In genomic region chr17:10050597-10051101, GRCh38 we compare ENCODE assay signal across 10 cellular contexts.
DNase-seq lines count a peak whose midpoint lies in the region; ATAC-seq and TF ChIP-seq lines count a peak whose summit lies in the region.
"Had no signal": no experiment of that assay in that cellular context is flagged by ENCODE, and none has a peak within 500 bp of the region (broad histone marks: within the 10 kb centered on the region; RNA-seq: fewer than 3 reads in every experiment).

No MANE protein-coding gene starts in this region.

- no peak for TF ChIP-seq CTCF in CD4-positive, alpha-beta T cell (IDR thresholded peaks at IDR 0.05)
- TF ChIP-seq CTCF in Calu3 (IDR thresholded peaks at IDR 0.05; ENCODE audit: unreplicated experiment), result no peak

- ATAC-seq in GM19023 (IDR thresholded peaks at IDR 0.05; ENCODE audit: unreplicated experiment), result peak; percentile 52
- peak; percentile 42 for ATAC-seq in HG03280 (IDR thresholded peaks at IDR 0.05; ENCODE audit: unreplicated experiment)
- peak; percentile 55 for ATAC-seq in effector memory CD8-positive, alpha-beta T cell (replicated peaks)
- no peak for ATAC-seq in stimulated activated memory B cell treated with anti-CD40 and anti-IgM and Interleukin-4, amounts not matched to agents 10 μg/mL and 1 μg/mL and 100 μg/mL, for 72 hours
- ATAC-seq in CD4-positive, alpha-beta T cell (ENCODE audit: poor library complexity), result no peak
- no peak for ATAC-seq in SK-N-SH treated with all-trans-retinoic acid at 6 μM for 48 hours

- H3K27me3 Mint-ChIP-seq in effector memory CD8-positive, alpha-beta T cell, result no peaks in the 10 kb centered on the region
- peaks cover 24% of the 10 kb centered on the region for H3K27me3 Mint-ChIP-seq in stimulated activated memory B cell treated with anti-CD40 and anti-IgM and Interleukin-4, amounts not matched to agents 10 μg/mL and 1 μg/mL and 100 μg/mL, for 72 hours
- H3K27me3 Mint-ChIP-seq in CD4-positive, alpha-beta T cell, result no peaks in the 10 kb centered on the region
- H3K27me3 Mint-ChIP-seq in Calu3 (ENCODE audit: unreplicated experiment), result peaks cover 15% of the 10 kb centered on the region

- H3K4me3 Mint-ChIP-seq in effector memory CD8-positive, alpha-beta T cell, result peak overlapping the region; percentile 49 to 56
- H3K4me3 Mint-ChIP-seq in stimulated activated memory B cell treated with anti-CD40 and anti-IgM and Interleukin-4, amounts not matched to agents 10 μg/mL and 1 μg/mL and 100 μg/mL, for 72 hours, result no peak overlapping the region
- H3K4me3 Mint-ChIP-seq in CD4-positive, alpha-beta T cell, result no peak overlapping the region
- no peak overlapping the region for H3K4me3 Mint-ChIP-seq in Calu3 (ENCODE audit: low read depth, unreplicated experiment)
- H3K4me3 Mint-ChIP-seq: T-helper 2 cell treated with Interferon-gamma antibody and Interleukin-4, amounts not matched to agents 5 μg/mL and 100 μg/mL, for 36 hours had no signal

- no peak for DNase-seq in effector memory CD8-positive, alpha-beta T cell
- DNase-seq in CD4-positive, alpha-beta T cell, result no peak
- DNase-seq in Ammon's horn (ENCODE audit: low spot score), result no peak
- no peak for DNase-seq in Calu3
- DNase-seq: H7 had no signal

- H3K4me1 Mint-ChIP-seq in effector memory CD8-positive, alpha-beta T cell (ENCODE audit: low read depth in 2 of 2), result peaks cover 48 to 50% of the 10 kb centered on the region in 2 donors
- H3K4me1 Mint-ChIP-seq in stimulated activated memory B cell treated with anti-CD40 and anti-IgM and Interleukin-4, amounts not matched to agents 10 μg/mL and 1 μg/mL and 100 μg/mL, for 72 hours, result peaks cover 32% of the 10 kb centered on the region
- peaks cover 7% of the 10 kb centered on the region for H3K4me1 Mint-ChIP-seq in CD4-positive, alpha-beta T cell (ENCODE audit: low read depth)
- H3K4me1 Mint-ChIP-seq in Calu3 (ENCODE audit: low read depth, unreplicated experiment), result no peaks in the 10 kb centered on the region

- BruUV-seq in Calu3 (replicated peaks; lab: Mats Ljungman, UMichigan), result no TSS peak

- H3K36me3 Mint-ChIP-seq in effector memory CD8-positive, alpha-beta T cell (ENCODE audit: insufficient read depth), result peaks cover 12% of the 10 kb centered on the region
- H3K36me3 Mint-ChIP-seq in stimulated activated memory B cell treated with anti-CD40 and anti-IgM and Interleukin-4, amounts not matched to agents 10 μg/mL and 1 μg/mL and 100 μg/mL, for 72 hours, result no peaks in the 10 kb centered on the region
- no peaks in the 10 kb centered on the region for H3K36me3 Mint-ChIP-seq in CD4-positive, alpha-beta T cell (ENCODE audit: low read depth)
- no peaks in the 10 kb centered on the region for H3K36me3 Mint-ChIP-seq in Calu3 (ENCODE audit: insufficient read depth, unreplicated experiment)

- no peaks in the 10 kb centered on the region for H3K27me3 ChIP-seq in CD4-positive, alpha-beta T cell (ENCODE audit: control insufficient read depth, insufficient read depth, low read length)

- H3K27ac ChIP-seq in CD4-positive, alpha-beta T cell (ENCODE audit: low read depth, low read length), result no peak overlapping the region

- intact Hi-C loops in CD4-positive, alpha-beta T cell (cut with DNase I, micrococcal nuclease), result loop anchor here in 1 of 2 experiments (10.0 kb wide), 1 partner anchor 64 kb away; no protein-coding TSS in a partner anchor
- intact Hi-C loops in Calu3 (cut with micrococcal nuclease; ENCODE audit: unreplicated experiment), result no loop called here

- no peaks in the 10 kb centered on the region for H3K9me3 Mint-ChIP-seq in effector memory CD8-positive, alpha-beta T cell
- no peaks in the 10 kb centered on the region for H3K9me3 Mint-ChIP-seq in stimulated activated memory B cell treated with anti-CD40 and anti-IgM and Interleukin-4, amounts not matched to agents 10 μg/mL and 1 μg/mL and 100 μg/mL, for 72 hours
- no peaks in the 10 kb centered on the region for H3K9me3 Mint-ChIP-seq in CD4-positive, alpha-beta T cell
- H3K9me3 Mint-ChIP-seq in Calu3 (ENCODE audit: low read depth, unreplicated experiment), result no peaks in the 10 kb centered on the region
- H3K9me3 Mint-ChIP-seq: T-helper 2 cell treated with Interferon-gamma antibody and Interleukin-4, amounts not matched to agents 5 μg/mL and 100 μg/mL, for 36 hours had no signal

- POLR2A ChIA-PET in CD4-positive, alpha-beta T cell (lab: Charles Lee), result no interaction called here

- CTCF ChIA-PET in CD4-positive, alpha-beta T cell (lab: Charles Lee), result no interaction called here
- CTCF ChIA-PET in Calu3 (lab: Charles Lee), result no interaction called here

- H3K9me3 ChIP-seq in CD4-positive, alpha-beta T cell (ENCODE audit: control insufficient read depth, low read length), result no peaks in the 10 kb centered on the region

- peak overlapping the region; percentile 82 to 89 for H3K27ac Mint-ChIP-seq in effector memory CD8-positive, alpha-beta T cell
- peak overlapping the region; percentile 23 for H3K27ac Mint-ChIP-seq in stimulated activated memory B cell treated with anti-CD40 and anti-IgM and Interleukin-4, amounts not matched to agents 10 μg/mL and 1 μg/mL and 100 μg/mL, for 72 hours
- no peak overlapping the region for H3K27ac Mint-ChIP-seq in CD4-positive, alpha-beta T cell
- no peak overlapping the region for H3K27ac Mint-ChIP-seq in Calu3 (ENCODE audit: unreplicated experiment)
- H3K27ac Mint-ChIP-seq: T-helper 2 cell treated with Interferon-gamma antibody and Interleukin-4, amounts not matched to agents 5 μg/mL and 100 μg/mL, for 36 hours had no signal

TF ChIP-seq in SK-N-SH treated with all-trans-retinoic acid at 6 μM for 48 hours, 23 proteins besides CTCF, POLR2A, EP300 and RAD21:
- no peak for TF ChIP-seq ISL1 (CRISPR knock-in tag; IDR thresholded peaks at IDR 0.05)

Comparison
In these comparisons a context has a peak if more than half of its experiments do, and no peak if none do; other contexts are left out.
1. ATAC-seq: peak in GM19023 (single experiment), HG03280 (single experiment) and effector memory CD8-positive, alpha-beta T cell (single experiment); none in stimulated activated memory B cell treated with anti-CD40 and anti-IgM and Interleukin-4, amounts not matched to agents 10 μg/mL and 1 μg/mL and 100 μg/mL, for 72 hours (single experiment), CD4-positive, alpha-beta T cell (single experiment) and SK-N-SH treated with all-trans-retinoic acid at 6 μM for 48 hours (single experiment).
2. H3K27ac Mint-ChIP-seq: peak in effector memory CD8-positive, alpha-beta T cell (2 of 2) and stimulated activated memory B cell treated with anti-CD40 and anti-IgM and Interleukin-4, amounts not matched to agents 10 μg/mL and 1 μg/mL and 100 μg/mL, for 72 hours (single experiment); none in CD4-positive, alpha-beta T cell (single experiment) and Calu3 (single experiment).
3. H3K4me3 Mint-ChIP-seq: peak in effector memory CD8-positive, alpha-beta T cell (2 of 2); none in stimulated activated memory B cell treated with anti-CD40 and anti-IgM and Interleukin-4, amounts not matched to agents 10 μg/mL and 1 μg/mL and 100 μg/mL, for 72 hours (single experiment), CD4-positive, alpha-beta T cell (single experiment) and Calu3 (single experiment).